8 cellular contexts compared by ENCODE assay signal in the genomic region with DNA sequence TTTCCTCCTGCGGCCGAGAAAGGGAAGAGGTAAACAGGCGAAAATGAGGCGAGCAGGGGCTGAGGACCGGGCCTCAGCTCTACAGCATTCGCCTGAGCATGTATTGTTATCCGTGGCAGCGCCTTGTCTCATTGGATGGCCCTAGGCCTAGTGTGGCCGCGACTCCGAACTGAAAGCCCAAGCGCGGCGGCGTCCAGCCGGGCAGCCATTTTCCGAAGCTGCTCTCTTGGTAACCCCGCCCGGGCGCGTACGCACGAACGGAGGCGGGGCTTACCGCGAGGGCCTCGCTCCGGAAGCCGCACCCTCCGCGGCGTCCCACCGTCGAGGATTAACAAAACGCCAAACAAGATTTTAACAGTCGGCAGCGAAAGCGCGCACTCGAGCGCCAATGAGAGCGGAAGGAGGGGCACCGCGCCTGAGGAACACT. TPM values are rescaled to one million over a fixed set of nuclear protein-coding genes. Genes with fewer than 3 reads are reported as not detected.
A peak's percentile ranks its signal among the peaks of the same experiment; 100 is the strongest.
DNase-seq lines count a peak whose midpoint lies in the region; ATAC-seq and TF ChIP-seq lines count a peak whose summit lies in the region.

No MANE protein-coding gene starts in this region.

- H3K9me3 ChIP-seq in BLaER1 treated with 17β-estradiol and CSF1 and Interleukin-3, amounts not matched to agents 10 nM and 100 nM (replicated peaks in 1 of 11) = no peaks in the 10 kb centered on the region; a peak in 1 of 22 replicates
- H3K9me3 ChIP-seq in RWPE2 (ENCODE audit: severe bottlenecking) (no peaks in the 10 kb centered on the region), ascending aorta (no peaks in the 10 kb centered on the region), iPS-15b (ENCODE audit: control insufficient read depth, insufficient read depth, low read length) (no peaks in the 10 kb centered on the region), smooth muscle cell (replicated peaks; ENCODE audit: low read depth) (no peaks in the 10 kb centered on the region)

- H3K36me3 ChIP-seq in BLaER1 treated with 17β-estradiol and CSF1 and Interleukin-3, amounts not matched to agents 10 nM and 100 nM = peaks cover 0 to 15% (median 7%) of the 10 kb centered on the region in 11 experiments; a peak in 14 of 22 replicates
- H3K36me3 ChIP-seq in RWPE2 (ENCODE audit: low read depth) (peaks cover 17% of the 10 kb centered on the region), ascending aorta (no peaks in the 10 kb centered on the region), iPS-15b (ENCODE audit: control insufficient read depth, insufficient read depth, low read length) (no peaks in the 10 kb centered on the region), smooth muscle cell (ENCODE audit: low read depth) (no peaks in the 10 kb centered on the region)

- peaks cover 26 to 50% (median 44%) of the 10 kb centered on the region in 10 experiments for H3K4me1 ChIP-seq in BLaER1 treated with 17β-estradiol and CSF1 and Interleukin-3, amounts not matched to agents 10 nM and 100 nM
- H3K4me1 ChIP-seq in RWPE2 (ENCODE audit: insufficient read depth, poor library complexity, severe bottlenecking) = no peaks in the 10 kb centered on the region
- H3K4me1 ChIP-seq in ascending aorta = peaks cover 0 to 23% of the 10 kb centered on the region in 2 donors
- no peaks in the 10 kb centered on the region for H3K4me1 ChIP-seq in iPS-15b (ENCODE audit: control insufficient read depth, insufficient read depth, low read length)
- H3K4me1 ChIP-seq in smooth muscle cell (ENCODE audit: low read depth) = peaks cover 19% of the 10 kb centered on the region

- intact Hi-C loops in ascending aorta (cut with DNase I) = loop anchor here (1.0 to 10.0 kb wide), 3 partner anchors 253 to 929 kb away; partner anchors contain the start of genes ALG6, ATG4C and DOCK7

- peaks cover 38% of the 10 kb centered on the region for H3K79me2 ChIP-seq in smooth muscle cell (ENCODE audit: low read depth)

- WGBS in smooth muscle cell (ENCODE audit: low lambda C conversion rate) = under 1% methylated on average over 45 of the region's 45 CpGs

- H2AFZ ChIP-seq in smooth muscle cell (ENCODE audit: low read depth) = peak overlapping the region; percentile 77

- peak overlapping the region; percentile 63 to 100 (median 76) for H3K4me3 ChIP-seq in BLaER1 treated with 17β-estradiol and CSF1 and Interleukin-3, amounts not matched to agents 10 nM and 100 nM
- H3K4me3 ChIP-seq in RWPE2 (ENCODE audit: severe bottlenecking) (peak overlapping the region; percentile 83), ascending aorta (peak overlapping the region; percentile 91 to 95), iPS-15b (ENCODE audit: low read depth, low read length) (peak overlapping the region; percentile 75), smooth muscle cell (peak overlapping the region; percentile 90)

- peaks cover 0 to 41% (median 33%) of the 10 kb centered on the region in 11 experiments; a peak in 15 of 22 replicates for H4K20me1 ChIP-seq in BLaER1 treated with 17β-estradiol and CSF1 and Interleukin-3, amounts not matched to agents 10 nM and 100 nM
- H4K20me1 ChIP-seq in smooth muscle cell (ENCODE audit: low read depth) = peaks cover 26% of the 10 kb centered on the region

- no peaks in the 10 kb centered on the region for H3F3A ChIP-seq in smooth muscle cell (ENCODE audit: low read depth)

- peak overlapping the region; percentile 93 to 99 (median 98) for H3K9ac ChIP-seq in BLaER1 treated with 17β-estradiol and CSF1 and Interleukin-3, amounts not matched to agents 10 nM and 100 nM
- H3K9ac ChIP-seq in iPS-15b (ENCODE audit: low read depth, low read length) = peak overlapping the region; percentile 98
- H3K9ac ChIP-seq in smooth muscle cell (ENCODE audit: low read depth) = peak overlapping the region; percentile 98

- TF ChIP-seq CTCF in RWPE2 (IDR thresholded peaks at IDR 0.05; ENCODE audit: poor library complexity, severe bottlenecking) (no peak), ascending aorta (IDR thresholded peaks at IDR 0.05) (no peak), smooth muscle cell (IDR thresholded peaks at IDR 0.05; ENCODE audit: borderline replicate concordance, insufficient read depth, poor library complexity, severe bottlenecking) (no peak)

- ATAC-seq in GM21825 (IDR thresholded peaks at IDR 0.05; ENCODE audit: unreplicated experiment) = peak; percentile 60
- ATAC-seq in RWPE2 (ENCODE audit: low read depth) = no peak; the same call in 2 of the 3 replicates
- no peak for ATAC-seq in HG03108 (IDR thresholded peaks at IDR 0.05; ENCODE audit: unreplicated experiment)

- DNase-seq in RWPE2 (ENCODE audit: low spot score) = no peak
- no peak for DNase-seq in ascending aorta (ENCODE audit: low spot score in 2 of 2)
- DNase-seq in smooth muscle cell (lab: John Stamatoyannopoulos, UW; ENCODE audit: unreplicated experiment) = peak; percentile 98
- no peak for DNase-seq in AG08396 (ENCODE audit: low spot score)

- no peaks in the 10 kb centered on the region for H3K27me3 ChIP-seq in BLaER1 treated with 17β-estradiol and CSF1 and Interleukin-3, amounts not matched to agents 10 nM and 100 nM
- no peaks in the 10 kb centered on the region for H3K27me3 ChIP-seq in RWPE2 (ENCODE audit: insufficient read depth, poor library complexity, severe bottlenecking)
- no peaks in the 10 kb centered on the region for H3K27me3 ChIP-seq in ascending aorta
- no peaks in the 10 kb centered on the region for H3K27me3 ChIP-seq in iPS-15b (ENCODE audit: control insufficient read depth, insufficient read depth, low read length)
- H3K27me3 ChIP-seq in smooth muscle cell (ENCODE audit: low read depth) = no peaks in the 10 kb centered on the region

- peak overlapping the region; percentile 68 to 93 (median 83) for H3K4me2 ChIP-seq in BLaER1 treated with 17β-estradiol and CSF1 and Interleukin-3, amounts not matched to agents 10 nM and 100 nM
- H3K4me2 ChIP-seq in smooth muscle cell = peak overlapping the region; percentile 86

- peak overlapping the region; percentile 96 to 100 (median 98) for H3K27ac ChIP-seq in BLaER1 treated with 17β-estradiol and CSF1 and Interleukin-3, amounts not matched to agents 10 nM and 100 nM
- peak overlapping the region; percentile 94 for H3K27ac ChIP-seq in RWPE2 (ENCODE audit: poor library complexity, severe bottlenecking)
- H3K27ac ChIP-seq in ascending aorta = peak overlapping the region; percentile 95 to 97
- H3K27ac ChIP-seq in smooth muscle cell (ENCODE audit: low read depth) = peak overlapping the region; percentile 97

RNA-seq across cellular contexts. Expression of gene USP1, which starts 0.8 kb away (rescaled TPM):
- 19.4 TPM for total RNA-seq in ascending aorta
- total RNA-seq in smooth muscle cell = 22.1 TPM in 2 replicates
- polyA plus RNA-seq in smooth muscle cell = 11.2 and 11.9 TPM in 2 replicates
